ENCODE assay signal across 16 cellular contexts in the genomic region with DNA sequence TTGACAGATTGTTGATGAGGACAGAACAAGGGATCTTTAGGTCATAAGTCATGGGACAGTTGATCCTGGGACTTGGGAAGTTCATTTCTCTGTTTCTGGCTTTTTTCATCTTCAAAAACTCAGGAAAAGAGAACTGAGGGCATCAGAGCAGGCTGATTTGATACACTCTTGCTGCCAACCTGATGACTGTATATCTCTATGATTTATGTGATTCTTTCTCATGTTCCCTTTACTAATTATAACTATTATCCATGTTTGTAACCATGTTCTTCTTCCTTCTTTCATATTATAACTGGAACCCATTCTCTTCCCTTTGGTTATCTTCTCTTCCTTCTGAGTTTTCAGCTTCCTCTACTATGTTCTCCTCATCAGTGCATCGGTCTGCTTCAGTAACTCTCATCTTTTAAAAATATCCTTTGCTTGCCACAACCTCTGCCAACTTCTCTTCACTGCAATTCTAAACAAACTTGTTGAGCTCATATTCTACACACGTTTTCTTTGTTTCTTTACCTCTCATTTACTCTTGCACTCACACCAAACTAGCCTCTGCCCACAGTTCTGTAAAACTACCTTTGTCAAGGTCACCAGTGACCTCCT. TPM values are rescaled to one million over a fixed set of nuclear protein-coding genes. Genes with fewer than 3 reads are reported as not detected.
DNase-seq lines count a peak whose midpoint lies in the region; ATAC-seq, FAIRE-seq and TF ChIP-seq lines count a peak whose summit lies in the region.
"Had no signal": no experiment of that assay in that cellular context is flagged by ENCODE, and none has a peak within 500 bp of the region (broad histone marks: within the 10 kb centered on the region; RNA-seq: fewer than 3 reads in every experiment).

No MANE protein-coding gene starts in this region.

- POLR2A ChIA-PET in activated B cell treated with CpG ODN at 0.5 μM for 24 hours (lab: Charles Lee) = interaction anchor here (0.6 to 16.0 kb wide), 8 partner anchors 8 to 1115 kb away, joined by 3 to 421 read pairs (median 8); a partner anchor contains a TSS

- no peak for TF ChIP-seq CTCF in activated B cell treated with CpG ODN at 0.5 μM for 24 hours (IDR thresholded peaks at IDR 0.05)

- no peaks in the 10 kb centered on the region for H3K27me3 Mint-ChIP-seq in activated B cell treated with CpG ODN at 0.5 μM for 24 hours
- H3K27me3 Mint-ChIP-seq in stimulated activated memory B cell treated with anti-CD40 and anti-IgM and Interleukin-4, amounts not matched to agents 10 μg/mL and 1 μg/mL and 100 μg/mL, for 72 hours = no peaks in the 10 kb centered on the region
- H3K27me3 Mint-ChIP-seq in activated T-helper 2 cell treated with anti-CD3 and anti-CD28 coated beads, Interferon-gamma antibody, Interleukin-2, Interleukin-4, amounts not matched to agents 10 μg/mL and 5 μg/mL and 100 μg/mL, durations not matched to agents 14 hours and 24 hours and 36 hours (ENCODE audit: low read depth) = peaks cover 18% of the 10 kb centered on the region
- H3K27me3 Mint-ChIP-seq: CD4-positive, alpha-beta T cell had no signal

- peak; percentile 10 for ATAC-seq in left ventricle myocardium superior
- no peak for ATAC-seq in left cardiac atrium
- ATAC-seq in activated B cell treated with CpG ODN at 0.5 μM for 24 hours (ENCODE audit: low read depth) = peak; percentile 25
- ATAC-seq in stimulated activated memory B cell treated with anti-CD40 and anti-IgM and Interleukin-4, amounts not matched to agents 10 μg/mL and 1 μg/mL and 100 μg/mL, for 72 hours = peak; percentile 34
- ATAC-seq: PC-3 had no signal

- peak overlapping the region; percentile 69 for H3K4me3 Mint-ChIP-seq in activated B cell treated with CpG ODN at 0.5 μM for 24 hours
- peak overlapping the region; percentile 50 for H3K4me3 Mint-ChIP-seq in stimulated activated memory B cell treated with anti-CD40 and anti-IgM and Interleukin-4, amounts not matched to agents 10 μg/mL and 1 μg/mL and 100 μg/mL, for 72 hours
- no peak overlapping the region for H3K4me3 Mint-ChIP-seq in activated T-helper 2 cell treated with anti-CD3 and anti-CD28 coated beads, Interferon-gamma antibody, Interleukin-2, Interleukin-4, amounts not matched to agents 10 μg/mL and 5 μg/mL and 100 μg/mL, durations not matched to agents 14 hours and 24 hours and 36 hours (ENCODE audit: low read depth)
- H3K4me3 Mint-ChIP-seq: CD4-positive, alpha-beta T cell had no signal

- peak overlapping the region; percentile 87 for H3K27ac Mint-ChIP-seq in activated B cell treated with CpG ODN at 0.5 μM for 24 hours
- peak overlapping the region; percentile 100 for H3K27ac Mint-ChIP-seq in stimulated activated memory B cell treated with anti-CD40 and anti-IgM and Interleukin-4, amounts not matched to agents 10 μg/mL and 1 μg/mL and 100 μg/mL, for 72 hours
- no peak overlapping the region for H3K27ac Mint-ChIP-seq in activated T-helper 2 cell treated with anti-CD3 and anti-CD28 coated beads, Interferon-gamma antibody, Interleukin-2, Interleukin-4, amounts not matched to agents 10 μg/mL and 5 μg/mL and 100 μg/mL, durations not matched to agents 14 hours and 24 hours and 36 hours
- H3K27ac Mint-ChIP-seq: CD4-positive, alpha-beta T cell had no signal

- DNase-seq in left ventricle myocardium superior = no peak
- DNase-seq in left cardiac atrium = no peak
- no peak for DNase-seq in GM19239 (ENCODE audit: insufficient read length, low spot score)
- no peak for DNase-seq in activated B cell treated with CpG ODN at 0.5 μM for 24 hours
- DNase-seq in activated CD4-positive, alpha-beta T cell treated with anti-CD3 and anti-CD28 coated beads for 4 hours = no peak
- no peak for DNase-seq in activated T-helper 2 cell treated with anti-CD3 and anti-CD28 coated beads, Interferon-gamma antibody, Interleukin-2, Interleukin-4, amounts not matched to agents 10 μg/mL and 5 μg/mL and 100 μg/mL, durations not matched to agents 14 hours and 24 hours and 36 hours (ENCODE audit: low spot score)
- DNase-seq in NCI-H446 treated with DMSO at 0.1 percent for 48 hours (lab: John Stamatoyannopoulos, UW) = no peak
- DNase-seq: Calu3; CD4-positive, alpha-beta T cell; NCI-H146; NCI-H2081 treated with DMSO at 0.1 percent for 48 hours; NCI-H526; PC-3 had no signal

- intact Hi-C loops in left ventricle myocardium superior (cut with micrococcal nuclease) (loop anchor here (10.0 kb wide), 1 partner anchor 45 kb away; no protein-coding TSS in a partner anchor), left cardiac atrium (cut with DNase I) (no loop called here), activated B cell treated with CpG ODN at 0.5 μM for 24 hours (cut with micrococcal nuclease) (no loop called here)
- intact Hi-C loops in activated T-helper 2 cell treated with anti-CD3 and anti-CD28 coated beads, Interferon-gamma antibody, Interleukin-2, Interleukin-4, amounts not matched to agents 10 μg/mL and 5 μg/mL and 100 μg/mL, durations not matched to agents 14 hours and 24 hours and 36 hours (cut with micrococcal nuclease) = no loop called here

- H3K4me1 Mint-ChIP-seq in activated B cell treated with CpG ODN at 0.5 μM for 24 hours = peaks cover 96% of the 10 kb centered on the region
- peaks cover 80% of the 10 kb centered on the region for H3K4me1 Mint-ChIP-seq in stimulated activated memory B cell treated with anti-CD40 and anti-IgM and Interleukin-4, amounts not matched to agents 10 μg/mL and 1 μg/mL and 100 μg/mL, for 72 hours
- peaks cover 41% of the 10 kb centered on the region for H3K4me1 Mint-ChIP-seq in activated T-helper 2 cell treated with anti-CD3 and anti-CD28 coated beads, Interferon-gamma antibody, Interleukin-2, Interleukin-4, amounts not matched to agents 10 μg/mL and 5 μg/mL and 100 μg/mL, durations not matched to agents 14 hours and 24 hours and 36 hours (ENCODE audit: low read depth)

- peaks cover 62% of the 10 kb centered on the region for H3K36me3 Mint-ChIP-seq in activated B cell treated with CpG ODN at 0.5 μM for 24 hours (ENCODE audit: low read depth)
- peaks cover 35% of the 10 kb centered on the region for H3K36me3 Mint-ChIP-seq in stimulated activated memory B cell treated with anti-CD40 and anti-IgM and Interleukin-4, amounts not matched to agents 10 μg/mL and 1 μg/mL and 100 μg/mL, for 72 hours
- peaks cover 26% of the 10 kb centered on the region for H3K36me3 Mint-ChIP-seq in activated T-helper 2 cell treated with anti-CD3 and anti-CD28 coated beads, Interferon-gamma antibody, Interleukin-2, Interleukin-4, amounts not matched to agents 10 μg/mL and 5 μg/mL and 100 μg/mL, durations not matched to agents 14 hours and 24 hours and 36 hours (ENCODE audit: low read depth)

- H3K9me3 Mint-ChIP-seq in activated B cell treated with CpG ODN at 0.5 μM for 24 hours = peaks cover 2% of the 10 kb centered on the region
- H3K9me3 Mint-ChIP-seq in stimulated activated memory B cell treated with anti-CD40 and anti-IgM and Interleukin-4, amounts not matched to agents 10 μg/mL and 1 μg/mL and 100 μg/mL, for 72 hours = peaks cover 2% of the 10 kb centered on the region
- peaks cover 15% of the 10 kb centered on the region for H3K9me3 Mint-ChIP-seq in activated T-helper 2 cell treated with anti-CD3 and anti-CD28 coated beads, Interferon-gamma antibody, Interleukin-2, Interleukin-4, amounts not matched to agents 10 μg/mL and 5 μg/mL and 100 μg/mL, durations not matched to agents 14 hours and 24 hours and 36 hours

- CTCF ChIA-PET in activated B cell treated with CpG ODN at 0.5 μM for 24 hours (lab: Charles Lee) = interaction anchor here (1.0 kb wide), 1 partner anchor 14 kb away, joined by 4 read pairs; no protein-coding TSS in a partner anchor

- FAIRE-seq in GM19239 (lab: Jason Lieb, UNC) = peak; percentile 86
- FAIRE-seq: A204.1, H54 had no signal

RNA-seq across cellular contexts. Expression of a gene that starts 13.5 kb away (rescaled TPM):
- 53.8 TPM for total RNA-seq in left ventricle myocardium superior
- 10 to 100 TPM; 39.9 to 53.7 TPM for total RNA-seq in left cardiac atrium
- total RNA-seq in activated B cell treated with CpG ODN at 0.5 μM for 24 hours = 179 and 205 TPM in 2 replicates
- total RNA-seq in activated T-helper 2 cell treated with anti-CD3 and anti-CD28 coated beads, Interferon-gamma antibody, Interleukin-2, Interleukin-4, amounts not matched to agents 10 μg/mL and 5 μg/mL and 100 μg/mL, durations not matched to agents 14 hours and 24 hours and 36 hours = 1.5 and 2.5 TPM in 2 replicates

Comparison
In these comparisons a context has a peak if more than half of its experiments do, and no peak if none do; other contexts are left out.
1. ATAC-seq: peak in left ventricle myocardium superior (single experiment), activated B cell treated with CpG ODN at 0.5 μM for 24 hours (single experiment) and stimulated activated memory B cell treated with anti-CD40 and anti-IgM and Interleukin-4, amounts not matched to agents 10 μg/mL and 1 μg/mL and 100 μg/mL, for 72 hours (single experiment); none in left cardiac atrium (0 of 2).
2. RNA of a gene that starts 13.5 kb away (total RNA-seq): 179 to 205 TPM in activated B cell treated with CpG ODN at 0.5 μM for 24 hours, 53.8 TPM in left ventricle myocardium superior (single experiment) and 39.9 to 53.7 TPM in left cardiac atrium; 1.5 to 2.5 TPM in activated T-helper 2 cell treated with anti-CD3 and anti-CD28 coated beads, Interferon-gamma antibody, Interleukin-2, Interleukin-4, amounts not matched to agents 10 μg/mL and 5 μg/mL and 100 μg/mL, durations not matched to agents 14 hours and 24 hours and 36 hours; every median in the first group is over 10 times any median in the second.